Comparison of ENCODE assay signal across 7 cellular contexts in genomic region chr3:10950476-10951294, GRCh38. TPM values are rescaled to one million over a fixed set of nuclear protein-coding genes. Genes with fewer than 3 reads are reported as not detected.
DNase-seq lines count a peak whose midpoint lies in the region; ATAC-seq lines count a peak whose summit lies in the region.

No MANE protein-coding gene starts in this region.

- no peaks in the 10 kb centered on the region for H3K4me1 ChIP-seq in Karpas-422 (ENCODE audit: low read length)

- ATAC-seq in HG02642 (IDR thresholded peaks at IDR 0.05; ENCODE audit: poor library complexity, unreplicated experiment): no peak

- H3K4me1 Mint-ChIP-seq in T-helper 2 cell treated with Interferon-gamma antibody and Interleukin-4, amounts not matched to agents 5 μg/mL and 100 μg/mL, for 36 hours (ENCODE audit: low read depth): no peaks in the 10 kb centered on the region

- no peak overlapping the region; the same call in 1 of the 2 replicates for H2AFZ ChIP-seq in Karpas-422 (ENCODE audit: low read length)

- no peaks in the 10 kb centered on the region for H3K79me2 ChIP-seq in Karpas-422 (ENCODE audit: low read length)

- H3K4me3 ChIP-seq in Karpas-422 (ENCODE audit: low read length): no peak overlapping the region

- H3K36me3 Mint-ChIP-seq in T-helper 2 cell treated with Interferon-gamma antibody and Interleukin-4, amounts not matched to agents 5 μg/mL and 100 μg/mL, for 36 hours (ENCODE audit: low read depth): no peaks in the 10 kb centered on the region

- H3K4me2 ChIP-seq in Karpas-422 (ENCODE audit: low read depth, low read length, poor library complexity, severe bottlenecking): no peak overlapping the region

- no peaks in the 10 kb centered on the region for H3K36me3 ChIP-seq in Karpas-422 (ENCODE audit: insufficient read depth, low read length)

- no peak overlapping the region for H3K27ac ChIP-seq in Karpas-422 (ENCODE audit: low read length)

- H3K9me3 Mint-ChIP-seq in T-helper 2 cell treated with Interferon-gamma antibody and Interleukin-4, amounts not matched to agents 5 μg/mL and 100 μg/mL, for 36 hours: no peaks in the 10 kb centered on the region

- no peaks in the 10 kb centered on the region for H3K9me3 ChIP-seq in Karpas-422 (ENCODE audit: low read length)

- H3K27ac Mint-ChIP-seq in T-helper 2 cell treated with Interferon-gamma antibody and Interleukin-4, amounts not matched to agents 5 μg/mL and 100 μg/mL, for 36 hours: no peak overlapping the region

- DNase-seq in GM04504 (ENCODE audit: low read depth) (peak; percentile 10), Karpas-422 (peak; percentile 67), astrocyte of the hippocampus (ENCODE audit: low read depth, low spot score) (peak; percentile 55), kidney glomerular epithelial cell (lab: John Stamatoyannopoulos, UW) (peak; percentile 24)
- DNase-seq in T-helper 2 cell treated with Interferon-gamma antibody and Interleukin-4, amounts not matched to agents 5 μg/mL and 100 μg/mL, for 36 hours (ENCODE audit: low spot score): no peak
- DNase-seq in stimulated activated CD4-positive, alpha-beta T cell treated with anti-CD3 and anti-CD28 coated beads, Interleukin-2, amount 100 ng/mL, for 24 hours: no peak

- H3K27me3 ChIP-seq in Karpas-422 (ENCODE audit: low read length): no peaks in the 10 kb centered on the region

- H3K4me3 Mint-ChIP-seq in T-helper 2 cell treated with Interferon-gamma antibody and Interleukin-4, amounts not matched to agents 5 μg/mL and 100 μg/mL, for 36 hours: no peak overlapping the region

- no peaks in the 10 kb centered on the region for H4K20me1 ChIP-seq in Karpas-422 (ENCODE audit: insufficient read depth, low read depth, low read length)

- no peak overlapping the region for H3K9ac ChIP-seq in Karpas-422 (ENCODE audit: low read length)

- H3K9me2 ChIP-seq in Karpas-422 (replicated peaks; ENCODE audit: insufficient read depth, low read length): no peaks in the 10 kb centered on the region

- no peaks in the 10 kb centered on the region for H3K27me3 Mint-ChIP-seq in T-helper 2 cell treated with Interferon-gamma antibody and Interleukin-4, amounts not matched to agents 5 μg/mL and 100 μg/mL, for 36 hours (ENCODE audit: low read depth)

RNA-seq across cellular contexts. Expression of gene SLC6A1, which starts 41.9 kb away (rescaled TPM):
- total RNA-seq in Karpas-422 (2014; rRNA removed; shearing (Covaris generic); ENCODE audit: low replicate concordance): not detected in 2 replicates

Comparison
In these comparisons a context has a peak if more than half of its experiments do, and no peak if none do; other contexts are left out.
1. DNase-seq: peak in GM04504 (single experiment), Karpas-422 (single experiment), astrocyte of the hippocampus (single experiment) and kidney glomerular epithelial cell (single experiment); none in T-helper 2 cell treated with Interferon-gamma antibody and Interleukin-4, amounts not matched to agents 5 μg/mL and 100 μg/mL, for 36 hours (single experiment) and stimulated activated CD4-positive, alpha-beta T cell treated with anti-CD3 and anti-CD28 coated beads, Interleukin-2, amount 100 ng/mL, for 24 hours (0 of 2).